Comparison of ENCODE assay signal across 1 cellular context in the genomic region with DNA sequence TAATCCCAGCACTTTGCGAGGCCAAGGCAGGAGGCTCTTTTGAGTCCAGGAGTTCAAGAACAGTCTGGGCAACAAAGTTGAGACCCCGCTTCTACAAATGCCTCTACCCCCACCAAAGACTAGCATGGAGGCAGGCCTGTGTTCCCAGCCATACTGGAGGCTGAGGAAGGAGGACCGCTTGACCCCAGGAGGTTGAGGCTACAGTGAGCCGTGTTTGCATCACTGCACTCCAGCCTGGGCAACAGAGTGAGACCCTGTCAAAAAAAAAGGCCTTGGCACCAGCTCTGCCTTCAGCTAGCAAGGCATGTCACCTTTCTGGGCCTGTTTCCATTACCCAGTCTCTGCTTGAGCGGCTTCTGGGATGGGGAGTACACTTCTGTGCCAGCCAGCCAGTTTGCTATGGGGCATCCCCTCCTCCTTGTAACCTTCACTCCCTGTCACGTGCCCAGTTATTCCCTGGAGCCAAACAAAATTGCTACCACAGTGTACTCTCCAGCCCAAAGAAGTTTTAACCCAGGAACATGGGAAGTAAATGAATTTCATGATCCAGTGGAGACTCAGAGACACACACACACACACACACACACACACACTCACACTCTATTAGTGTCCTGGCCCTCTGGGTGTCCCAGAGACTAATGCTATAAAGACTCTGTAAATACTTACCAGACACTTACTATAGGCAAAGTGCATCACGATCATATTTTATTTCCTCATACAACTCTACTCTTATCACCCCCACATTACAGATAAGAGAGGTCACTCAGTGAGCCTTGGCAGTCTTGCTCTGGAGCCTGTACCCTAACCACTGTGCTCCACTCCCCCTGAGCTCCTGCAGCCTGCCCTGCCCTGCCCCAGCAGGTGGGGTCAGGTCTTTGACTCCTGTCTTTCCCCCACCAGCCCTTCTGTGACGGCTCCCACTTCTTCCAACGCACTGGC.
TF ChIP-seq lines count a peak whose summit lies in the region.

No MANE protein-coding gene starts in this region.

TF ChIP-seq in HepG2, 621 proteins besides CTCF, POLR2A, EP300 and RAD21:
- TF ChIP-seq ZSCAN21 (CRISPR knock-in tag; IDR thresholded peaks at IDR 0.05; ENCODE audit: borderline replicate concordance): no peak
- 0 out of 2 replicates have a peak, but pooled peaks have one; percentile 35 for TF ChIP-seq ZNF121 (CRISPR knock-in tag; IDR thresholded peaks at IDR 0.05)
- TF ChIP-seq, protein P1, sequence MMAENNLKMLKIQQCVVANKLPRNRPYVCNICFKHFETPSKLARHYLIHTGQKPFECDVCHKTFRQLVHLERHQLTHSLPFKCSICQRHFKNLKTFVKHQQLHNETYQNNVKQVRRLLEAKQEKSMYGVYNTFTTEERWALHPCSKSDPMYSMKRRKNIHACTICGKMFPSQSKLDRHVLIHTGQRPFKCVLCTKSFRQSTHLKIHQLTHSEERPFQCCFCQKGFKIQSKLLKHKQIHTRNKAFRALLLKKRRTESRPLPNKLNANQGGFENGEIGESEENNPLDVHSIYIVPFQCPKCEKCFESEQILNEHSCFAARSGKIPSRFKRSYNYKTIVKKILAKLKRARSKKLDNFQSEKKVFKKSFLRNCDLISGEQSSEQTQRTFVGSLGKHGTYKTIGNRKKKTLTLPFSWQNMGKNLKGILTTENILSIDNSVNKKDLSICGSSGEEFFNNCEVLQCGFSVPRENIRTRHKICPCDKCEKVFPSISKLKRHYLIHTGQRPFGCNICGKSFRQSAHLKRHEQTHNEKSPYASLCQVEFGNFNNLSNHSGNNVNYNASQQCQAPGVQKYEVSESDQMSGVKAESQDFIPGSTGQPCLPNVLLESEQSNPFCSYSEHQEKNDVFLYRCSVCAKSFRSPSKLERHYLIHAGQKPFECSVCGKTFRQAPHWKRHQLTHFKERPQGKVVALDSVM (CRISPR knock-in tag; IDR thresholded peaks at IDR 0.05): peak; percentile 90; the same call in 1 of the 2 replicates
- TF ChIP-seq ZNF615 (CRISPR knock-in tag; IDR thresholded peaks at IDR 0.05; ENCODE audit: borderline replicate concordance): 0 out of 2 replicates have a peak, but pooled peaks have one; percentile 50
- 0 out of 2 replicates have a peak, but pooled peaks have one; percentile 1 for TF ChIP-seq PITX1 (CRISPR knock-in tag; IDR thresholded peaks at IDR 0.05)
- no peak for TF ChIP-seq ZBTB20 (CRISPR knock-in tag; IDR thresholded peaks at IDR 0.05; ENCODE audit: borderline replicate concordance, low read depth)
- TF ChIP-seq, protein P2, sequence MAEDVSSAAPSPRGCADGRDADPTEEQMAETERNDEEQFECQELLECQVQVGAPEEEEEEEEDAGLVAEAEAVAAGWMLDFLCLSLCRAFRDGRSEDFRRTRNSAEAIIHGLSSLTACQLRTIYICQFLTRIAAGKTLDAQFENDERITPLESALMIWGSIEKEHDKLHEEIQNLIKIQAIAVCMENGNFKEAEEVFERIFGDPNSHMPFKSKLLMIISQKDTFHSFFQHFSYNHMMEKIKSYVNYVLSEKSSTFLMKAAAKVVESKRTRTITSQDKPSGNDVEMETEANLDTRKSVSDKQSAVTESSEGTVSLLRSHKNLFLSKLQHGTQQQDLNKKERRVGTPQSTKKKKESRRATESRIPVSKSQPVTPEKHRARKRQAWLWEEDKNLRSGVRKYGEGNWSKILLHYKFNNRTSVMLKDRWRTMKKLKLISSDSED (CRISPR knock-in tag; IDR thresholded peaks at IDR 0.05): no peak
- TF ChIP-seq KAT8 (CRISPR knock-in tag; IDR thresholded peaks at IDR 0.05): no peak
- no peak for TF ChIP-seq MTA3 (CRISPR knock-in tag; IDR thresholded peaks at IDR 0.05)
- TF ChIP-seq TAF1 (CRISPR knock-in tag; IDR thresholded peaks at IDR 0.05): no peak
